In the genomic region with DNA sequence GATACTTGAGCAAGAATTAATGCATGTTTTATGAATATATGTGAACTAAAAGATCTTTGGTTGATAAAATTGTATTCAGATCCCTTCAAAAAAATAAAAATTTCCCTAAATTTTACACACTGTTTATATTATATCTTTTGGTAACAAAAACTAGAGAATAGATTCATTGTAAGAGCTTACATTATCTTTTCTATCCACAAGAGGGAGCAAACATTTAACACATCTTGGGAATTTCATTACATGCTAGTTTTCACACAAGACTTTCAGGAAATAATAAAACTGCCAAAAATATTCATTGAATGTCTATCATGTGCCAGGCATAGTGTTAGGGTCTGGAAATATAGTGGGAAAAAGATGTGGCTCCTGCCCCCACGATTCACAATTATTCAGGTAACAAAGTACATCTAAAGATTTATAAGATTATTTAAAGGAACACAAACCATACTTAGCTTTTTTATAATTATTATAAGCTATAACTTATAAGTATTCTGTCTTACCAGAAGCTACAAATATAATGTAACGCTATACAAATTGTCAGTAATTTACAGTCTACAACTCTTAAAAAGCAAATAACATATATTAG, we compare ENCODE assay signal across 9 cellular contexts. TPM values are rescaled to one million over a fixed set of nuclear protein-coding genes. Genes with fewer than 3 reads are reported as not detected.
DNase-seq lines count a peak whose midpoint lies in the region; ATAC-seq, FAIRE-seq and TF ChIP-seq lines count a peak whose summit lies in the region.
"Had no signal": no experiment of that assay in that cellular context is flagged by ENCODE, and none has a peak within 500 bp of the region (broad histone marks: within the 10 kb centered on the region; RNA-seq: fewer than 3 reads in every experiment).

No MANE protein-coding gene starts in this region.

- no peak for FAIRE-seq in A549 (lab: Jason Lieb, UNC)
- FAIRE-seq: colon had no signal

- TF ChIP-seq POLR2A in A549 (IDR thresholded peaks at IDR 0.05; ENCODE audit: low read length): no peak

- H3K4me1 ChIP-seq in A549 (no peaks in the 10 kb centered on the region), osteoblast (ENCODE audit: insufficient read depth, low read length) (no peaks in the 10 kb centered on the region)

- POLR2A ChIA-PET in A549 (lab: Yijun Ruan, JAX): interaction anchor here (1.0 kb wide), 1 partner anchor 39 kb away, joined by 6 read pairs; no protein-coding TSS in a partner anchor

- H3K36me3 ChIP-seq in osteoblast (ENCODE audit: insufficient read depth, low read length): no peaks in the 10 kb centered on the region

- TF ChIP-seq EP300 in A549 (IDR thresholded peaks at IDR 0.05): no peak

- H3K79me2 ChIP-seq in osteoblast (ENCODE audit: insufficient read depth, low read length): peaks cover 59% of the 10 kb centered on the region

- peak; percentile 36 to 49; a peak in 4 of 5 replicates for TF ChIP-seq RAD21 in A549 (conservative IDR thresholded peaks at IDR 0.05 in 1 of 2, IDR thresholded peaks at IDR 0.05 in 1 of 2)

- no peaks in the 10 kb centered on the region for H3K9me3 ChIP-seq in A549
- no peaks in the 10 kb centered on the region for H3K9me3 ChIP-seq in osteoblast (ENCODE audit: low read depth, low read length)

- H3K36me3 Mint-ChIP-seq in endothelial cell (ENCODE audit: low read depth, unreplicated experiment): no peaks in the 10 kb centered on the region

- H3K27me3 ChIP-seq in osteoblast (ENCODE audit: insufficient read depth, low read length): no peaks in the 10 kb centered on the region

- ATAC-seq in A549 (no peak), GM21367 (IDR thresholded peaks at IDR 0.05; ENCODE audit: unreplicated experiment) (no peak), HG03469 (IDR thresholded peaks at IDR 0.05; ENCODE audit: unreplicated experiment) (no peak), GM19452 (IDR thresholded peaks at IDR 0.05; ENCODE audit: unreplicated experiment) (no peak)

- no peak overlapping the region for H3K4me3 Mint-ChIP-seq in endothelial cell (ENCODE audit: unreplicated experiment)

- H4K20me1 ChIP-seq in osteoblast (ENCODE audit: insufficient read depth, low read length): peaks cover 5% of the 10 kb centered on the region

- DNase-seq in A549 (ENCODE audit: low read depth in 1 of 2, low spot score in 1 of 2): peak; percentile 5 to 39
- DNase-seq in NCI-H774 (lab: John Stamatoyannopoulos, UW): peak; percentile 16
- DNase-seq in endothelial cell (ENCODE audit: low spot score): no peak
- DNase-seq in osteoblast (ENCODE audit: insufficient read length, low spot score, missing footprints): peak; percentile 48

- no peaks in the 10 kb centered on the region for H3K9me3 Mint-ChIP-seq in endothelial cell (ENCODE audit: unreplicated experiment)

- H2AFZ ChIP-seq in osteoblast (ENCODE audit: low read length): no peak overlapping the region

- no peaks in the 10 kb centered on the region for H3K27me3 Mint-ChIP-seq in endothelial cell (ENCODE audit: unreplicated experiment)

- H3K27ac ChIP-seq in A549 (no peak overlapping the region), osteoblast (ENCODE audit: low read depth, low read length) (no peak overlapping the region)

- CTCF ChIA-PET in A549 (lab: Yijun Ruan, JAX): interaction anchor here (0.7 to 3.0 kb wide), 19 partner anchors 9 to 263 kb away, joined by 3 to 12 read pairs (median 4); a partner anchor contains a TSS

- H3K27ac Mint-ChIP-seq in endothelial cell (ENCODE audit: unreplicated experiment): no peak overlapping the region

- H3K4me1 Mint-ChIP-seq in endothelial cell (ENCODE audit: unreplicated experiment): peaks cover 3% of the 10 kb centered on the region

- H3K4me3 ChIP-seq in A549: no peak overlapping the region
- H3K4me3 ChIP-seq in osteoblast (ENCODE audit: insufficient read depth, low read length): no peak overlapping the region

- H3K4me2 ChIP-seq in A549: no peak overlapping the region
- no peak overlapping the region for H3K4me2 ChIP-seq in osteoblast (ENCODE audit: insufficient read depth, low read length)

- WGBS in A549 (ENCODE audit: missing lambda C conversion rate): 35% methylated on average over 2 of the region's 2 CpGs

- TF ChIP-seq CTCF in A549 (IDR thresholded peaks at IDR 0.05) (peak; percentile 61), GM12873 (IDR thresholded peaks at IDR 0.05; ENCODE audit: insufficient read depth, low read depth, low read length, missing control alignments) (peak; percentile 49), endothelial cell (IDR thresholded peaks at IDR 0.05; ENCODE audit: unreplicated experiment) (peak; percentile 74), osteoblast (IDR thresholded peaks at IDR 0.05; ENCODE audit: extremely low read depth, low read depth, low read length) (peak; percentile 57)

TF ChIP-seq in A549, 52 proteins besides CTCF, POLR2A, EP300 and RAD21:
- TF ChIP-seq CEBPB (IDR thresholded peaks at IDR 0.05): no peak
- peak; percentile 63 for TF ChIP-seq SMC3 (IDR thresholded peaks at IDR 0.05)

RNA-seq across cellular contexts. Expression of a gene that starts 30.6 kb away (rescaled TPM):
- 46.2 and 57.5 TPM in 2 replicates for polyA plus RNA-seq in A549 (2011; rRNA removed)
- polyA plus RNA-seq in A549 (2012; cell fraction: cytosol; rRNA removed): 4.5 and 5.3 TPM in 2 replicates
- polyA plus RNA-seq in A549 (2012; cell fraction: nucleus; rRNA removed): 1.5 and 5.1 TPM in 2 replicates
- 29.9 to 31.7 TPM (median 31.2 TPM) in 3 replicates for polyA plus RNA-seq in A549 (2017; fragmentation: RNase III; extraction: RNeasy Plus Mini Kit Qiagen cat#74134 plus additional on column Dnase treatment)
- 32.2 and 41.3 TPM in 2 replicates for polyA minus RNA-seq in A549 (2011; rRNA and poly(A)+ RNA removed)
- total RNA-seq in endothelial cell (ENCODE audit: unreplicated experiment): 54.3 TPM
- 40.5 and 52.2 TPM in 2 replicates for total RNA-seq in osteoblast

RNA-seq across cellular contexts. Expression of a gene that starts 40.6 kb away (rescaled TPM):
- 9.9 and 13.0 TPM in 2 replicates for polyA plus RNA-seq in A549 (2011; rRNA removed)
- polyA plus RNA-seq in A549 (2012; cell fraction: cytosol; rRNA removed): 12.1 and 13.5 TPM in 2 replicates
- polyA plus RNA-seq in A549 (2012; cell fraction: nucleus; rRNA removed): 8.8 and 10.3 TPM in 2 replicates
- 14.7 to 17.7 TPM (median 16.8 TPM) in 3 replicates for polyA plus RNA-seq in A549 (2017; fragmentation: RNase III; extraction: RNeasy Plus Mini Kit Qiagen cat#74134 plus additional on column Dnase treatment)
- polyA minus RNA-seq in A549 (2011; rRNA and poly(A)+ RNA removed): 7.4 and 8.0 TPM in 2 replicates
- not detected for total RNA-seq in endothelial cell (ENCODE audit: unreplicated experiment)
- total RNA-seq in osteoblast: 18.9 and 34.4 TPM in 2 replicates

Comparison
In these comparisons a context has a peak if more than half of its experiments do, and no peak if none do; other contexts are left out.
1. RNA of a gene that starts 40.6 kb away (total RNA-seq): 18.9 to 34.4 TPM in osteoblast; not detected in endothelial cell (single experiment); every median in the first group is over 10 times any median in the second.
2. Peak in every context shown above with its lines, with median percentiles within 50 percentile points of each other: CTCF ChIP-seq.